8 cellular contexts compared by ENCODE assay signal in the genomic region with DNA sequence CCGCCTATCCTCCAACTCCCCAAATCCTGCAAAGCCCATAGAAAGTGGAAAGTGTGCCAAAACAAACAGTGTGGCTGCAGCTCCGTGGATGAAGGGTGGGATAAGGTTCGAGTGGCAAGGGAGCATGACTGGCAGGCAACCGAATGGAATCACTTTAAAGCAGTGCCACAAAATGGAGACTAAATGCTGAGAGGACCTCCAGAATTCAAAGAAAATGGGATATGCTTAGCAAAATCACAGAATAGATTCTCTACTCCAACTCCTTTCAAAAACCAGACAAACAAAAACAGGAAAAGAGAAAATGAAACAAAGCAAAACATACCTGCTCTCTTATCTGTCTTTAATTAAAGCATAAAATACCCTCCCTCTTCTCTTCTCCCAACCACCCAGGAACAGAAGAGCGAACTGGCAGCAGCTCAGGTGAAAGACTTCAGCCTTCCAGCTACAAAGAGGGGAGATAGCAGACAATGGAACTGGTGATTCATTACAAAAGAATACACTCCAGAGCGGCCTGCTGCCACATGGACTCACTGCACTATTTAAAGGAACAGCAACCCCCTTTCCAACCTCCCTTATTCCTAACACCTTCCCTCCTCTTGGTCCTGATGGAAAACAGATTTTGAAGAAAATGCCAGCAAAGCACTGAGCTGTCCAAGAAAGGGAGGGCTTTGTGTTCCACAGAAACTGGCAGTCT.
A peak's percentile ranks its signal among the peaks of the same experiment; 100 is the strongest.
DNase-seq lines count a peak whose midpoint lies in the region; ATAC-seq and TF ChIP-seq lines count a peak whose summit lies in the region.

No MANE protein-coding gene starts in this region.

- H3K4me1 ChIP-seq in HUES6 (ENCODE audit: control insufficient read depth, insufficient read depth, low read length), result peaks cover 49% of the 10 kb centered on the region
- H3K4me1 ChIP-seq in mucosa of stomach (ENCODE audit: control insufficient read depth, insufficient read depth, low read length), result peaks cover 23% of the 10 kb centered on the region

- H3K4me3 ChIP-seq in HUES6 (ENCODE audit: low read depth, low read length) (peak overlapping the region; percentile 65), mucosa of stomach (ENCODE audit: low read length) (no peak overlapping the region)

- H3K27me3 ChIP-seq in HUES6 (ENCODE audit: control insufficient read depth, insufficient read depth, low read length) (no peaks in the 10 kb centered on the region), mucosa of stomach (ENCODE audit: control insufficient read depth, insufficient read depth, low read length) (no peaks in the 10 kb centered on the region)

- peak; percentile 52 for ATAC-seq in esophagus mucosa
- no peak for ATAC-seq in GM21786 (IDR thresholded peaks at IDR 0.05; ENCODE audit: unreplicated experiment)
- ATAC-seq in GM21529 (IDR thresholded peaks at IDR 0.05; ENCODE audit: unreplicated experiment), result no peak

- DNase-seq in AG09319 (ENCODE audit: extremely low read depth, low read depth) (peak; percentile 83), RPMI8226 (peak; percentile 47)
- DNase-seq in stimulated activated CD4-positive, alpha-beta T cell treated with anti-CD3 and anti-CD28 coated beads, Interleukin-2, amount 100 ng/mL, for 24 hours, result no peak

- H3K27ac ChIP-seq in HUES6 (ENCODE audit: low read depth, low read length), result peak overlapping the region; percentile 87

- no peak for TF ChIP-seq CTCF in AG09319 (IDR thresholded peaks at IDR 0.05; ENCODE audit: low read depth, low read length)

- no peaks in the 10 kb centered on the region for H3K9me3 ChIP-seq in HUES6 (ENCODE audit: control insufficient read depth, insufficient read depth, low read depth, low read length)
- H3K9me3 ChIP-seq in mucosa of stomach (ENCODE audit: control insufficient read depth, low read length), result no peaks in the 10 kb centered on the region

- no peaks in the 10 kb centered on the region for H3K36me3 ChIP-seq in HUES6 (ENCODE audit: control insufficient read depth, insufficient read depth, low read length)
- H3K36me3 ChIP-seq in mucosa of stomach (ENCODE audit: control insufficient read depth, insufficient read depth, low read length), result no peaks in the 10 kb centered on the region

- H3K9ac ChIP-seq in HUES6 (ENCODE audit: low read length) (peak overlapping the region; percentile 79), mucosa of stomach (ENCODE audit: low read length) (peak overlapping the region; percentile 23)

Comparison
In these comparisons a context has a peak if more than half of its experiments do, and no peak if none do; other contexts are left out.
1. DNase-seq: peak in AG09319 (single experiment) and RPMI8226 (single experiment); none in stimulated activated CD4-positive, alpha-beta T cell treated with anti-CD3 and anti-CD28 coated beads, Interleukin-2, amount 100 ng/mL, for 24 hours (0 of 2).